1 cellular context compared by ENCODE assay signal in genomic region chr14:57319636-57320035, GRCh38.
TF ChIP-seq lines count a peak whose summit lies in the region.

No MANE protein-coding gene starts in this region.

TF ChIP-seq in H1, 55 proteins besides CTCF, POLR2A, EP300 and RAD21:
- TF ChIP-seq CHD2 (IDR thresholded peaks at IDR 0.05; ENCODE audit: low read length): no peak
- TF ChIP-seq USF2 (IDR thresholded peaks at IDR 0.05; ENCODE audit: low read length): no peak
- TF ChIP-seq CHD1 (IDR thresholded peaks at IDR 0.05; ENCODE audit: low read depth, low read length): no peak
- no peak for TF ChIP-seq SRF (IDR thresholded peaks at IDR 0.05; ENCODE audit: low read depth, low read length)
- no peak for TF ChIP-seq TEAD4 (IDR thresholded peaks at IDR 0.05; ENCODE audit: low read depth, low read length)
- TF ChIP-seq HDAC2 (IDR thresholded peaks at IDR 0.05; ENCODE audit: borderline replicate concordance in 1 of 2, low read depth in 2 of 2, low read length in 2 of 2): no peak
